ENCODE assay signal across 23 cellular contexts in the genomic region with DNA sequence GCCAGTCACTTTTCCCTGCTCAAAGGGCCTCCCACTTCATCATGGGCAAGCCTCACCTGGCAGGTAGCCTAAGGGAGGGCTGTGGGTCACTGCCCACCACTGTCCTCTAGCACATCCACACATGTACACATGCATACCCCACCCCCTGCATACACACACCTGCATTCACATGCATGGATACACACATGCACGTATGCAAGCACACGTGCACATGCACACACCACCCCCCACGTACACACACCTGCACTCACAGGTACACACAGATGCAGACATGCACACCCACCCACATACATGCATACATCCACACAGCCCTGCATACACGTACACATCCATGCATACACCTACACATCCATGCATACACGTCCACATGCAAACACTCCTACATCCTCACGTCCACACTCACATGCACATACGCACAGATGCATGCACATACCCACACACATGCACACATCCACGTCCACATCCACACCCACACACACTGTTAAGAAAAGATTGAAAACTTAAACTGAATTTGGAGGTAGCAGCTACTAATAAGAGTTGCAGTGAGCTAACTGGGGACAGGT. TPM values are rescaled to one million over a fixed set of nuclear protein-coding genes. Genes with fewer than 3 reads are reported as not detected.
DNase-seq lines count a peak whose midpoint lies in the region; ATAC-seq, FAIRE-seq and TF ChIP-seq lines count a peak whose summit lies in the region.
"Had no signal": no experiment of that assay in that cellular context is flagged by ENCODE, and none has a peak within 500 bp of the region (broad histone marks: within the 10 kb centered on the region; RNA-seq: fewer than 3 reads in every experiment).

No MANE protein-coding gene starts in this region.

- no peaks in the 10 kb centered on the region for H3K36me3 Mint-ChIP-seq in natural killer cell treated with Interleukin-12 subunit alpha and Interleukin-12 subunit beta and Interleukin-15 and Interleukin-18, amount 100 ng/mL, for 72 hours
- H3K36me3 Mint-ChIP-seq in natural killer cell (no peaks in the 10 kb centered on the region), osteocyte (ENCODE audit: unreplicated experiment) (no peaks in the 10 kb centered on the region)
- H3K36me3 Mint-ChIP-seq: CD14-positive monocyte had no signal

- no TSS peak for BruUV-seq in K562 (replicated peaks; lab: Mats Ljungman, UMichigan)

- H3K27ac Mint-ChIP-seq in natural killer cell treated with Interleukin-12 subunit alpha and Interleukin-12 subunit beta and Interleukin-15 and Interleukin-18, amount 100 ng/mL, for 72 hours, result no peak overlapping the region
- no peak overlapping the region for H3K27ac Mint-ChIP-seq in natural killer cell
- H3K27ac Mint-ChIP-seq in osteocyte (ENCODE audit: unreplicated experiment), result peak overlapping the region; percentile 80
- H3K27ac Mint-ChIP-seq: B cell, CD14-positive monocyte had no signal

- H4K20me1 ChIP-seq in K562 (replicated peaks; ENCODE audit: control insufficient read depth, insufficient read depth, low read length), result no peaks in the 10 kb centered on the region

- TF ChIP-seq RAD21 in K562 (CRISPR knock-in tag; conservative IDR thresholded peaks at IDR 0.05 in 1 of 2, IDR thresholded peaks at IDR 0.05 in 1 of 2), result no peak

- H3K9me1 ChIP-seq in K562 (ENCODE audit: control insufficient read depth, insufficient read depth, low read length), result no peaks in the 10 kb centered on the region

- POLR2A ChIA-PET in K562 (lab: Yijun Ruan, JAX), result no interaction called here

- ATAC-seq in natural killer cell treated with Interleukin-12 subunit alpha and Interleukin-12 subunit beta and Interleukin-15 and Interleukin-18, amount 100 ng/mL, for 72 hours, result no peak
- ATAC-seq in natural killer cell (no peak), K562 (no peak), Right ventricle myocardium inferior (no peak), HG03342 (IDR thresholded peaks at IDR 0.05; ENCODE audit: unreplicated experiment) (no peak)
- ATAC-seq: A549 had no signal

- no peak overlapping the region for H3K9ac ChIP-seq in K562 (ENCODE audit: insufficient read depth in 1 of 2, low read depth in 2 of 2, low read length in 2 of 2)

- H3K27me3 Mint-ChIP-seq in natural killer cell treated with Interleukin-12 subunit alpha and Interleukin-12 subunit beta and Interleukin-15 and Interleukin-18, amount 100 ng/mL, for 72 hours, result peaks cover 4 to 12% of the 10 kb centered on the region in 2 donors
- H3K27me3 Mint-ChIP-seq in natural killer cell (ENCODE audit: low read depth in 2 of 2) (peaks cover 8 to 24% of the 10 kb centered on the region in 2 donors), osteocyte (ENCODE audit: unreplicated experiment) (no peaks in the 10 kb centered on the region)

- in situ Hi-C loops in K562 (cut with MboI), result no loop called here

- peaks cover 30 to 31% of the 10 kb centered on the region in 2 experiments for H3K27me3 ChIP-seq in K562 (ENCODE audit: control insufficient read depth in 2 of 2, insufficient read depth in 2 of 2, low read length in 2 of 2)
- H3K27me3 ChIP-seq: Peyer's patch had no signal

- no peak for TF ChIP-seq POLR2A in K562 (conservative IDR thresholded peaks at IDR 0.05)

- no peak overlapping the region for H3K4me2 ChIP-seq in K562 (ENCODE audit: insufficient read depth, low read length)
- H3K4me2 ChIP-seq: A549 had no signal

- FAIRE-seq in K562 (lab: Jason Lieb, UNC), result no peak
- FAIRE-seq: A549, D721Med had no signal

- intact Hi-C loops in natural killer cell (cut with micrococcal nuclease) (no loop called here), K562 (cut with micrococcal nuclease) (no loop called here), Right ventricle myocardium inferior (cut with DNase I) (no loop called here)

- peaks cover 0 to 7% of the 10 kb centered on the region in 2 experiments; a peak in 4 of 5 replicates for H3K4me1 ChIP-seq in K562 (replicated peaks in 1 of 2; ENCODE audit: control insufficient read depth in 2 of 2, insufficient read depth in 2 of 2, low read length in 2 of 2)
- H3K4me1 ChIP-seq: Peyer's patch had no signal

- peak; percentile 31 for DNase-seq in natural killer cell treated with Interleukin-12 subunit alpha and Interleukin-12 subunit beta and Interleukin-15 and Interleukin-18, amount 100 ng/mL, for 72 hours (ENCODE audit: low spot score)
- DNase-seq in natural killer cell (no peak), K562 (ENCODE audit: extremely low read depth in 1 of 4, low spot score in 3 of 4) (no peak), osteocyte (ENCODE audit: extremely low spot score, unreplicated experiment) (no peak), Right ventricle myocardium inferior (ENCODE audit: missing footprints) (no peak), COLO829 (ENCODE audit: low spot score) (no peak)
- DNase-seq: DMS53; GDM1; H9; NCI-H1105; NCI-H146; NCI-H2081 treated with DMSO at 0.1 percent for 48 hours; NCI-H2171 treated with DMSO at 0.1 percent for 48 hours; NCI-H446 treated with DMSO at 0.1 percent for 48 hours; NCI-H526 treated with DMSO at 0.1 percent for 48 hours; NK-92 treated with Interleukin-12 subunit alpha and Interleukin-12 subunit beta, amount 100 ng/mL, for 24 hours; Peyer's patch had no signal

- H3K27ac ChIP-seq in K562 (ENCODE audit: extremely low read depth, low read depth, low read length), result no peak overlapping the region
- H3K27ac ChIP-seq: A549, HL-60 had no signal

- peaks cover 19 to 24% of the 10 kb centered on the region in 2 donors for H3K4me1 Mint-ChIP-seq in natural killer cell treated with Interleukin-12 subunit alpha and Interleukin-12 subunit beta and Interleukin-15 and Interleukin-18, amount 100 ng/mL, for 72 hours (ENCODE audit: low read depth in 2 of 2)
- H3K4me1 Mint-ChIP-seq in natural killer cell, result peaks cover 21 to 22% of the 10 kb centered on the region in 2 donors
- H3K4me1 Mint-ChIP-seq in osteocyte (ENCODE audit: unreplicated experiment), result peaks cover 79% of the 10 kb centered on the region

- WGBS in K562 (ENCODE audit: insufficient coverage, low coverage, missing lambda C conversion rate), result 3% methylated on average over 8 of the region's 8 CpGs

- TF ChIP-seq CTCF in natural killer cell (IDR thresholded peaks at IDR 0.05) (no peak), K562 (IDR thresholded peaks at IDR 0.05 in 2 of 3, conservative IDR thresholded peaks at IDR 0.05 in 1 of 3; ENCODE audit: insufficient read depth in 2 of 3, low read depth in 1 of 3, low read length in 3 of 3) (no peak), osteocyte (IDR thresholded peaks at IDR 0.05) (no peak)

- no peaks in the 10 kb centered on the region for H3K9me3 Mint-ChIP-seq in natural killer cell treated with Interleukin-12 subunit alpha and Interleukin-12 subunit beta and Interleukin-15 and Interleukin-18, amount 100 ng/mL, for 72 hours
- no peaks in the 10 kb centered on the region for H3K9me3 Mint-ChIP-seq in natural killer cell
- no peaks in the 10 kb centered on the region for H3K9me3 Mint-ChIP-seq in osteocyte (ENCODE audit: unreplicated experiment)
- H3K9me3 Mint-ChIP-seq: CD14-positive monocyte, H9 had no signal

- H3K36me3 ChIP-seq in K562 (ENCODE audit: control insufficient read depth, insufficient read depth, low read length), result no peaks in the 10 kb centered on the region
- H3K36me3 ChIP-seq: Peyer's patch had no signal

- H3K79me2 ChIP-seq in K562 (ENCODE audit: control insufficient read depth, insufficient read depth, low read length), result no peaks in the 10 kb centered on the region

- CTCF ChIA-PET in K562 (lab: Yijun Ruan, JAX; ENCODE audit: low intra/inter-chr PET ratio), result no interaction called here

- H3K9me3 ChIP-seq in K562 (replicated peaks; ENCODE audit: control insufficient read depth, insufficient read depth, low read depth, low read length), result no peaks in the 10 kb centered on the region
- H3K9me3 ChIP-seq: A549, Peyer's patch had no signal

- no peak overlapping the region for H3K4me3 Mint-ChIP-seq in natural killer cell treated with Interleukin-12 subunit alpha and Interleukin-12 subunit beta and Interleukin-15 and Interleukin-18, amount 100 ng/mL, for 72 hours
- H3K4me3 Mint-ChIP-seq in natural killer cell, result no peak overlapping the region
- H3K4me3 Mint-ChIP-seq in osteocyte (ENCODE audit: unreplicated experiment), result no peak overlapping the region
- H3K4me3 Mint-ChIP-seq: B cell, CD14-positive monocyte, H9 had no signal

- H2AFZ ChIP-seq in K562 (ENCODE audit: low read depth, low read length), result no peak overlapping the region

- no peak overlapping the region for H3K4me3 ChIP-seq in K562
- H3K4me3 ChIP-seq: A549, Peyer's patch had no signal

- no peak for TF ChIP-seq EP300 in K562 (IDR thresholded peaks at IDR 0.05; ENCODE audit: low read length)

RNA-seq across cellular contexts. Expression of a gene that starts 14.0 kb away (rescaled TPM):
- 10 to 100 TPM; 34.0 to 46.1 TPM for total RNA-seq in natural killer cell treated with Interleukin-12 subunit alpha and Interleukin-12 subunit beta and Interleukin-15 and Interleukin-18, amount 100 ng/mL, for 72 hours
- total RNA-seq in natural killer cell, result 10 to 100 TPM; 22.1 to 30.8 (median 26.5) TPM
- 29.0 and 54.6 TPM in 2 replicates for total RNA-seq in K562 (2011; cell fraction: chromatin; rRNA removed; ENCODE audit: low replicate concordance)
- 15.0 and 20.5 TPM in 2 replicates for total RNA-seq in K562 (2011; cell fraction: nucleolus; rRNA removed)
- 22.8 and 25.9 TPM in 2 replicates for total RNA-seq in K562 (2011; cell fraction: nucleoplasm; rRNA removed)
- total RNA-seq in K562 (2014; rRNA removed), result 20.8 and 23.0 TPM in 2 replicates
- 27.9 and 28.6 TPM in 2 replicates for total RNA-seq in K562 (2014; rRNA removed; fragmentation: Illumina TruSeq; extraction: Trizol)
- total RNA-seq in K562 (2015; rRNA removed; fragmentation: Illumina TruSeq; extraction: Trizol), result 24.1 and 27.4 TPM in 2 replicates
- 24.4 and 24.7 TPM in 2 replicates for total RNA-seq in K562 (2021)
- 22.5 and 30.2 TPM in 2 replicates for polyA plus RNA-seq in K562 (2011; rRNA removed)
- 17.0 and 18.6 TPM in 2 replicates for polyA plus RNA-seq in K562 (2011; cell fraction: cytosol; rRNA removed)
- polyA plus RNA-seq in K562 (2011; cell fraction: nucleus; rRNA removed), result 18.1 and 20.1 TPM in 2 replicates
- 20.4 TPM in 2 replicates for polyA plus RNA-seq in K562 (2012)
- 20.2 and 24.2 TPM in 2 replicates for polyA plus RNA-seq in K562 (2014; fragmentation: Illumina TruSeq; extraction: Trizol)
- polyA plus RNA-seq in K562 (2014; fragmentation: Nextera tagmentation; extraction: Ambion mirVana), result 10 to 100 TPM; 12.2 to 18.0 TPM
- 17.0 and 23.6 TPM in 2 replicates for polyA plus RNA-seq in K562 (2014; rRNA removed)
- 66.5 and 74.5 TPM in 2 replicates for polyA minus RNA-seq in K562 (2011; rRNA and poly(A)+ RNA removed)
- polyA minus RNA-seq in K562 (2011; cell fraction: cytosol; rRNA and poly(A)+ RNA removed), result 17.9 and 26.4 TPM in 2 replicates
- polyA minus RNA-seq in K562 (2011; cell fraction: nucleus; rRNA and poly(A)+ RNA removed), result 22.2 and 34.4 TPM in 2 replicates
- total RNA-seq in osteocyte, result 29.9 and 30.1 TPM in 2 replicates
- 13.3 TPM for total RNA-seq in Right ventricle myocardium inferior

RNA-seq across cellular contexts. Expression of a gene that starts 50.0 kb away (rescaled TPM):
- 1 to 10 TPM; 2.3 to 7.8 TPM for total RNA-seq in natural killer cell treated with Interleukin-12 subunit alpha and Interleukin-12 subunit beta and Interleukin-15 and Interleukin-18, amount 100 ng/mL, for 72 hours
- 1 to 10 TPM; 1.5 to 3.4 (median 2.8) TPM for total RNA-seq in natural killer cell
- 5.6 and 5.8 TPM in 2 replicates for total RNA-seq in K562 (2011; cell fraction: chromatin; rRNA removed; ENCODE audit: low replicate concordance)
- 2.8 and 3.8 TPM in 2 replicates for total RNA-seq in K562 (2011; cell fraction: nucleolus; rRNA removed)
- 2.7 and 4.0 TPM in 2 replicates for total RNA-seq in K562 (2011; cell fraction: nucleoplasm; rRNA removed)
- total RNA-seq in K562 (2014; rRNA removed), result 1.1 and 1.3 TPM in 2 replicates
- total RNA-seq in K562 (2014; rRNA removed; fragmentation: Illumina TruSeq; extraction: Trizol), result 0.44 and 0.67 TPM in 2 replicates
- 0.57 and 0.69 TPM in 2 replicates for total RNA-seq in K562 (2015; rRNA removed; fragmentation: Illumina TruSeq; extraction: Trizol)
- 1.0 and 1.4 TPM in 2 replicates for total RNA-seq in K562 (2021)
- polyA plus RNA-seq in K562 (2011; rRNA removed), result 0.29 and 0.31 TPM in 2 replicates
- 0.25 and 0.40 TPM in 2 replicates for polyA plus RNA-seq in K562 (2011; cell fraction: cytosol; rRNA removed)
- 0.74 and 1.4 TPM in 2 replicates for polyA plus RNA-seq in K562 (2011; cell fraction: nucleus; rRNA removed)
- 0.39 and 0.64 TPM in 2 replicates for polyA plus RNA-seq in K562 (2012)
- 0.16 and 0.32 TPM in 2 replicates for polyA plus RNA-seq in K562 (2014; fragmentation: Illumina TruSeq; extraction: Trizol)
- under 1 TPM in 1 of 2 experiments, not detected in 1; 0.32 TPM for polyA plus RNA-seq in K562 (2014; fragmentation: Nextera tagmentation; extraction: Ambion mirVana)
- polyA plus RNA-seq in K562 (2014; rRNA removed), result 0.32 TPM in 1 of 2 replicates, not detected in the other
- polyA minus RNA-seq in K562 (2011; rRNA and poly(A)+ RNA removed), result 0.63 and 0.74 TPM in 2 replicates
- 1.4 TPM in 1 of 2 replicates, not detected in the other for polyA minus RNA-seq in K562 (2011; cell fraction: cytosol; rRNA and poly(A)+ RNA removed)
- 2.6 TPM in 2 replicates for polyA minus RNA-seq in K562 (2011; cell fraction: nucleus; rRNA and poly(A)+ RNA removed)
- 1.3 and 1.8 TPM in 2 replicates for total RNA-seq in osteocyte
- not detected for total RNA-seq in Right ventricle myocardium inferior
